ENCODE assay signal across 1 cellular context in genomic region chr11:27362749-27363575, GRCh38.
TF ChIP-seq lines count a peak whose summit lies in the region.

Gene CCDC34, minus strand, starts transcription at chr11:27363215. Its CDS starts 21 bp downstream, at chr11:27363194.

TF ChIP-seq in HepG2, 621 proteins besides CTCF, POLR2A, EP300 and RAD21 (continued from another document and continues in another):
- peak; percentile 74; the same call in 1 of the 2 replicates for TF ChIP-seq PAXIP1 (CRISPR knock-in tag; conservative IDR thresholded peaks at IDR 0.05)
- TF ChIP-seq RXRB (CRISPR knock-in tag; IDR thresholded peaks at IDR 0.05; ENCODE audit: borderline replicate concordance) = peak; percentile 54
- TF ChIP-seq ZBTB2 (CRISPR knock-in tag; IDR thresholded peaks at IDR 0.05; ENCODE audit: low read depth) = no peak; the same call in 1 of the 2 replicates
- TF ChIP-seq ZNF460 (CRISPR knock-in tag; IDR thresholded peaks at IDR 0.05; ENCODE audit: borderline replicate concordance) = no peak
- peak; percentile 97 for TF ChIP-seq ARNT2 (CRISPR knock-in tag; IDR thresholded peaks at IDR 0.05; ENCODE audit: low read depth)
- peak; percentile 67; the same call in 1 of the 2 replicates for TF ChIP-seq SP140L (CRISPR knock-in tag; IDR thresholded peaks at IDR 0.05; ENCODE audit: borderline replicate concordance)
- TF ChIP-seq ZNF674 (CRISPR knock-in tag; IDR thresholded peaks at IDR 0.05; ENCODE audit: low read depth) = no peak
- peak; percentile 78 for TF ChIP-seq THAP11 (CRISPR knock-in tag; IDR thresholded peaks at IDR 0.05)
- peak; percentile 76; the same call in 1 of the 2 replicates for TF ChIP-seq ARID5B (CRISPR knock-in tag; IDR thresholded peaks at IDR 0.05)
- TF ChIP-seq GRHL1 (CRISPR knock-in tag; conservative IDR thresholded peaks at IDR 0.05) = no peak
- no peak for TF ChIP-seq RBAK (CRISPR knock-in tag; IDR thresholded peaks at IDR 0.05)
- no peak for TF ChIP-seq ATF1 (CRISPR knock-in tag; IDR thresholded peaks at IDR 0.05)
- TF ChIP-seq ZNF652 (CRISPR knock-in tag; IDR thresholded peaks at IDR 0.05; ENCODE audit: borderline replicate concordance, low read depth) = no peak
- peak; percentile 88 for TF ChIP-seq UBTF (CRISPR knock-in tag; IDR thresholded peaks at IDR 0.05)
- peak; percentile 95; the same call in 1 of the 2 replicates for TF ChIP-seq ZSCAN21 (CRISPR knock-in tag; IDR thresholded peaks at IDR 0.05; ENCODE audit: borderline replicate concordance)
- TF ChIP-seq ZEB1 (IDR thresholded peaks at IDR 0.05; ENCODE audit: insufficient replicate concordance, low read depth) = no peak
- TF ChIP-seq ZNF556 (CRISPR knock-in tag; IDR thresholded peaks at IDR 0.05; ENCODE audit: borderline replicate concordance) = peak; percentile 79; the same call in 1 of the 2 replicates
- TF ChIP-seq THRA (CRISPR knock-in tag; IDR thresholded peaks at IDR 0.05; ENCODE audit: borderline replicate concordance) = peak; percentile 15
- no peak for TF ChIP-seq RAD51 (IDR thresholded peaks at IDR 0.05; ENCODE audit: borderline replicate concordance)
- TF ChIP-seq ISX (CRISPR knock-in tag; conservative IDR thresholded peaks at IDR 0.05) = no peak
- TF ChIP-seq ZNF430 (CRISPR knock-in tag; IDR thresholded peaks at IDR 0.05) = peak; percentile 81; the same call in 1 of the 2 replicates
- TF ChIP-seq ZSCAN20 (CRISPR knock-in tag; IDR thresholded peaks at IDR 0.05; ENCODE audit: borderline replicate concordance) = 0 out of 2 replicates have a peak, but pooled peaks have one; percentile 51
- no peak for TF ChIP-seq SKIL (CRISPR knock-in tag; IDR thresholded peaks at IDR 0.05; ENCODE audit: borderline replicate concordance)
- no peak; the same call in 1 of the 2 replicates for TF ChIP-seq ZNF891 (CRISPR knock-in tag; IDR thresholded peaks at IDR 0.05)
- TF ChIP-seq SP2 (CRISPR knock-in tag; IDR thresholded peaks at IDR 0.05) = peak; percentile 48; the same call in 1 of the 2 replicates
- peak; percentile 55; the same call in 1 of the 2 replicates for TF ChIP-seq ZNF331 (CRISPR knock-in tag; IDR thresholded peaks at IDR 0.05)
- TF ChIP-seq PHF8 (CRISPR knock-in tag; IDR thresholded peaks at IDR 0.05) = peak; percentile 75
- TF ChIP-seq ZZZ3 (CRISPR knock-in tag; IDR thresholded peaks at IDR 0.05; ENCODE audit: borderline replicate concordance) = no peak
- peak; percentile 82; the same call in 1 of the 2 replicates for TF ChIP-seq ARHGAP35 (CRISPR knock-in tag; IDR thresholded peaks at IDR 0.05; ENCODE audit: borderline replicate concordance)
- TF ChIP-seq ESRRA (CRISPR knock-in tag; IDR thresholded peaks at IDR 0.05; ENCODE audit: low read depth) = peak; percentile 27; the same call in 1 of the 2 replicates
- no peak; the same call in 1 of the 2 replicates for TF ChIP-seq CREB3 (CRISPR knock-in tag; IDR thresholded peaks at IDR 0.05)
- no peak for TF ChIP-seq ELK4 (CRISPR knock-in tag; IDR thresholded peaks at IDR 0.05; ENCODE audit: borderline replicate concordance)
- TF ChIP-seq HMG20A (CRISPR knock-in tag; IDR thresholded peaks at IDR 0.05; ENCODE audit: borderline replicate concordance) = peak; percentile 16; the same call in 1 of the 2 replicates
- no peak for TF ChIP-seq ZSCAN25 (CRISPR knock-in tag; IDR thresholded peaks at IDR 0.05)
- TF ChIP-seq DNMT1 (CRISPR knock-in tag; IDR thresholded peaks at IDR 0.05) = no peak
- no peak for TF ChIP-seq MED8 (CRISPR knock-in tag; IDR thresholded peaks at IDR 0.05; ENCODE audit: insufficient replicate concordance)
- TF ChIP-seq ZSCAN29 (CRISPR knock-in tag; conservative IDR thresholded peaks at IDR 0.05) = peak; percentile 61; the same call in 1 of the 2 replicates
- no peak for TF ChIP-seq ZNF207 (IDR thresholded peaks at IDR 0.05; ENCODE audit: borderline replicate concordance)
- no peak for TF ChIP-seq THYN1 (CRISPR knock-in tag; IDR thresholded peaks at IDR 0.05; ENCODE audit: borderline replicate concordance, low read depth)
- TF ChIP-seq TAF1 (CRISPR knock-in tag; IDR thresholded peaks at IDR 0.05) = peak; percentile 70
- peak; percentile 65 for TF ChIP-seq JARID2 (CRISPR knock-in tag; IDR thresholded peaks at IDR 0.05; ENCODE audit: insufficient replicate concordance)
- TF ChIP-seq ZFP36 (IDR thresholded peaks at IDR 0.05; ENCODE audit: borderline replicate concordance, low read depth, low read length, partially characterized antibody) = no peak
- TF ChIP-seq ZNF670 (CRISPR knock-in tag; IDR thresholded peaks at IDR 0.05; ENCODE audit: borderline replicate concordance) = no peak; the same call in 1 of the 2 replicates
